9 cellular contexts compared by ENCODE assay signal in genomic region chr16:23362460-23363317, GRCh38.
A peak's percentile ranks its signal among the peaks of the same experiment; 100 is the strongest.
DNase-seq lines count a peak whose midpoint lies in the region; ATAC-seq and TF ChIP-seq lines count a peak whose summit lies in the region.
"Had no signal": no experiment of that assay in that cellular context is flagged by ENCODE, and none has a peak within 500 bp of the region (broad histone marks: within the 10 kb centered on the region; RNA-seq: fewer than 3 reads in every experiment).

No MANE protein-coding gene starts in this region.

- POLR2A ChIA-PET in PC-9 (lab: Charles Lee; ENCODE audit: unreplicated experiment) (interaction anchor here (0.7 kb wide), 1 partner anchor 153 kb away, joined by 3 read pairs; no protein-coding TSS in a partner anchor), GM10248 (lab: Yijun Ruan, JAX) (no interaction called here)

- H3K36me3 ChIP-seq in H7 (replicated peaks; ENCODE audit: control insufficient read depth, insufficient read depth, low read length) = no peaks in the 10 kb centered on the region
- no peaks in the 10 kb centered on the region for H3K36me3 ChIP-seq in PC-9 (ENCODE audit: low read depth)
- no peaks in the 10 kb centered on the region for H3K36me3 ChIP-seq in gastrocnemius medialis

- DNase-seq in H7 (peak; percentile 8), PC-9 (peak; percentile 89 to 93), left cardiac atrium (no peak), gastrocnemius medialis (peak; percentile 64 to 68), GM10248 (ENCODE audit: extremely low spot score) (no peak), NCI-H526 (lab: John Stamatoyannopoulos, UW) (no peak), hippocampal formation (lab: John Stamatoyannopoulos, UW) (no peak)
- no peak for DNase-seq in stimulated activated CD4-positive, alpha-beta T cell treated with anti-CD3 and anti-CD28 coated beads, Interleukin-4, amount 100 ng/mL, for 4 hours
- DNase-seq: activated naive CD4-positive, alpha-beta T cell treated with anti-CD3 and anti-CD28 coated beads for 36 hours had no signal

- H3K4me1 ChIP-seq in PC-9 (replicated peaks; ENCODE audit: insufficient read depth) (peaks cover 62% of the 10 kb centered on the region), gastrocnemius medialis (peaks cover 6 to 24% of the 10 kb centered on the region in 2 donors)

- H2AFZ ChIP-seq in PC-9 = peak overlapping the region; percentile 59

- no peak for TF ChIP-seq POLR2A in gastrocnemius medialis (IDR thresholded peaks at IDR 0.05)

- H3K4me3 ChIP-seq in H7 (ENCODE audit: insufficient read depth, low read depth, low read length) (no peak overlapping the region), PC-9 (no peak overlapping the region), gastrocnemius medialis (no peak overlapping the region)

- H3K9me3 ChIP-seq in PC-9 (ENCODE audit: insufficient read depth, low read depth) = no peaks in the 10 kb centered on the region
- no peaks in the 10 kb centered on the region for H3K9me3 ChIP-seq in gastrocnemius medialis

- no TSS peak for BruUV-seq in PC-9 (replicated peaks; lab: Mats Ljungman, UMichigan)

- no peaks in the 10 kb centered on the region for H3K27me3 ChIP-seq in H7 (ENCODE audit: control insufficient read depth, insufficient read depth, low read length)
- no peaks in the 10 kb centered on the region for H3K27me3 ChIP-seq in PC-9 (ENCODE audit: insufficient read depth, low read depth)
- no peaks in the 10 kb centered on the region for H3K27me3 ChIP-seq in gastrocnemius medialis

- CTCF ChIA-PET in PC-9 (lab: Charles Lee) (interaction anchor here (0.6 kb wide), 2 partner anchors 19 to 234 kb away, joined by 3 to 4 read pairs; partner anchors contain the start of gene NDUFAB1), GM10248 (lab: Yijun Ruan, JAX) (interaction anchor here (0.8 to 1.4 kb wide), 4 partner anchors 17 to 365 kb away, joined by 3 to 4 read pairs (median 4); no protein-coding TSS in a partner anchor)

- intact Hi-C loops in PC-9 (cut with micrococcal nuclease; ENCODE audit: unreplicated experiment) = loop anchor here (2.0 kb wide), 1 partner anchor 22 kb away; no protein-coding TSS in a partner anchor
- intact Hi-C loops in left cardiac atrium (cut with DNase I) = no loop called here
- intact Hi-C loops in gastrocnemius medialis (cut with DNase I; ENCODE audit: low total_unique reads) = loop anchor here (5.0 kb wide), 1 partner anchor 50 kb away; no protein-coding TSS in a partner anchor

- TF ChIP-seq CTCF in PC-9 (conservative IDR thresholded peaks at IDR 0.05) = no peak
- no peak for TF ChIP-seq CTCF in gastrocnemius medialis (IDR thresholded peaks at IDR 0.05 in 4 of 5, conservative IDR thresholded peaks at IDR 0.05 in 1 of 5)
- no peak for TF ChIP-seq CTCF in GM10248 (IDR thresholded peaks at IDR 0.05; ENCODE audit: control extremely low read depth, extremely low read depth, low read depth, missing control alignments)

- ATAC-seq in left cardiac atrium (peak; percentile 44 to 65), gastrocnemius medialis (peak; percentile 65 to 71)

- peak overlapping the region; percentile 22 for H3K4me2 ChIP-seq in PC-9

- H3K79me2 ChIP-seq in PC-9 (ENCODE audit: low read depth) = no peaks in the 10 kb centered on the region

- in situ Hi-C loops in gastrocnemius medialis (cut with MboI; ENCODE audit: low sequenced_read_pairs in 4 of 4) = no loop called here

- no peaks in the 10 kb centered on the region for H3K9me2 ChIP-seq in PC-9 (ENCODE audit: insufficient read depth)

- peaks cover 50% of the 10 kb centered on the region for H3F3A ChIP-seq in PC-9 (ENCODE audit: insufficient read depth, low read depth)

- H4K20me1 ChIP-seq in PC-9 (ENCODE audit: insufficient read depth) = no peaks in the 10 kb centered on the region

- H3K27ac ChIP-seq in PC-9 (peak overlapping the region; percentile 74), gastrocnemius medialis (peak overlapping the region in 3 of 4 donors; percentile 66 to 78 (median 69))

Comparison
In these comparisons a context has a peak if more than half of its experiments do, and no peak if none do; other contexts are left out.
1. DNase-seq: peak in H7 (single experiment), PC-9 (2 of 2) and gastrocnemius medialis (2 of 2); none in left cardiac atrium (single experiment), GM10248 (single experiment), NCI-H526 (0 of 2), hippocampal formation (0 of 2) and stimulated activated CD4-positive, alpha-beta T cell treated with anti-CD3 and anti-CD28 coated beads, Interleukin-4, amount 100 ng/mL, for 4 hours (0 of 2).
2. intact Hi-C loops: an anchor here in PC-9 (2.0 kb wide) and gastrocnemius medialis (5.0 kb wide); none called in left cardiac atrium.